13 cellular contexts compared by ENCODE assay signal in the genomic region with DNA sequence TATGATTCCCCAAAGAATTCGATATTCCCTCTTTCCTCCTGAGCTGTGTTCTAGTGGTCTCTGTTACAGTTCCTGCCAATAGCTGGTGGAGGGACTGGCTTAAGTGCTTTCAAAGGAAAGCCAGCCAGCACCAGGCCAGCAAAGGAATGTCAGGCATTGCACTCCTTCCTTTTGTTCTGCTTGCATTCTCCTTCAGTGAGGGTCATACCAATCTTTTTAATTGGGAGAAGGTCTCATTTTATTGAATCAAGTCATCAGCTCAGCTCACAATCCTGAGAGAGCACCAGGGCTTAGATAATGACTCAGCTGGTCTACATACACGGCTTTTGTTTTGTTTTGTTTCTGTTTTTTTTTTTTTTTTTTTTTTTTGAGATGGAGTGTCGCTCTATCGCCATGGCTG.
DNase-seq lines count a peak whose midpoint lies in the region; ATAC-seq and TF ChIP-seq lines count a peak whose summit lies in the region.
"Had no signal": no experiment of that assay in that cellular context is flagged by ENCODE, and none has a peak within 500 bp of the region (broad histone marks: within the 10 kb centered on the region; RNA-seq: fewer than 3 reads in every experiment).

No MANE protein-coding gene starts in this region.

- no peak for TF ChIP-seq POLR2A in tibial nerve (IDR thresholded peaks at IDR 0.05)

- in situ Hi-C loops in astrocyte of the cerebellum (cut with HindIII; ENCODE audit: low sequenced_read_pairs): loop anchor here (5.0 kb wide), 1 partner anchor 412 kb away; no protein-coding TSS in a partner anchor

- no peaks in the 10 kb centered on the region for H3K9me3 ChIP-seq in tibial nerve
- H3K9me3 ChIP-seq in colonic mucosa: no peaks in the 10 kb centered on the region

- CTCF ChIA-PET in AG04449 (lab: Yijun Ruan, JAX): interaction anchor here (0.6 to 8.9 kb wide), 13 partner anchors 8 to 419 kb away, joined by 3 to 119 read pairs (median 19); no protein-coding TSS in a partner anchor

- H3K36me3 ChIP-seq in tibial nerve (peaks cover 0 to 40% (median 0%) of the 10 kb centered on the region in 3 donors), colonic mucosa (no peaks in the 10 kb centered on the region)

- TF ChIP-seq CTCF in AG04449 (IDR thresholded peaks at IDR 0.05; ENCODE audit: insufficient read depth, low read length, missing control alignments): no peak
- no peak for TF ChIP-seq CTCF in astrocyte of the cerebellum (IDR thresholded peaks at IDR 0.05; ENCODE audit: low read depth, low read length, missing control alignments)
- no peak for TF ChIP-seq CTCF in tibial nerve (IDR thresholded peaks at IDR 0.05)
- TF ChIP-seq CTCF in colonic mucosa (IDR thresholded peaks at IDR 0.05): no peak

- no peak overlapping the region for H3K9ac ChIP-seq in colonic mucosa (ENCODE audit: low read depth in 2 of 2, low read length in 2 of 2)

- H3K4me3 ChIP-seq in AG04449 (ENCODE audit: low read depth, low read length): peak overlapping the region; percentile 0
- no peak overlapping the region for H3K4me3 ChIP-seq in astrocyte of the cerebellum (ENCODE audit: low read depth, low read length)
- H3K4me3 ChIP-seq in tibial nerve: no peak overlapping the region
- no peak overlapping the region for H3K4me3 ChIP-seq in colonic mucosa

- POLR2A ChIA-PET in AG04449 (lab: Yijun Ruan, JAX): interaction anchor here (0.8 to 1.5 kb wide), 4 partner anchors 14 to 193 kb away, joined by 3 to 7 read pairs (median 5); no protein-coding TSS in a partner anchor

- H3K27ac ChIP-seq in tibial nerve (no peak overlapping the region), colonic mucosa (no peak overlapping the region)
- H3K27ac ChIP-seq: HL-60 had no signal

- DNase-seq in AG04449 (ENCODE audit: low read depth, low spot score): no peak
- peak; percentile 76 for DNase-seq in HT1080 (ENCODE audit: low read depth)
- peak; percentile 70 for DNase-seq in astrocyte of the cerebellum (ENCODE audit: low read depth)
- DNase-seq in islet precursor cell: peak; percentile 94
- DNase-seq in tibial nerve (ENCODE audit: low spot score in 2 of 2): no peak
- DNase-seq in activated T-cell treated with anti-CD3 and anti-CD28 coated beads, Interleukin-2, amount 50 U/mL, for 48 hours: no peak
- DNase-seq in colonic mucosa: no peak
- DNase-seq: activated CD4-positive, alpha-beta T cell treated with anti-CD3 and anti-CD28 coated beads for 1 hour; left cardiac atrium; NCI-H2081; SHP77 treated with DMSO at 0.1 percent for 48 hours had no signal

- intact Hi-C loops in colonic mucosa (cut with DNase I): no loop called here

- ATAC-seq in GM21423 (IDR thresholded peaks at IDR 0.05; ENCODE audit: unreplicated experiment): no peak

- H3K27me3 ChIP-seq in tibial nerve (no peaks in the 10 kb centered on the region), colonic mucosa (no peaks in the 10 kb centered on the region)

- no peak for TF ChIP-seq EP300 in tibial nerve (IDR thresholded peaks at IDR 0.05)

- 49 to 57% methylated on average over 4 of the region's 4 CpGs for WGBS in tibial nerve, 2 donors

- H3K4me1 ChIP-seq in tibial nerve: peaks cover 0 to 25% (median 0%) of the 10 kb centered on the region in 4 donors
- no peaks in the 10 kb centered on the region for H3K4me1 ChIP-seq in colonic mucosa

Comparison
In these comparisons a context has a peak if more than half of its experiments do, and no peak if none do; other contexts are left out.
1. DNase-seq: peak in HT1080 (single experiment), astrocyte of the cerebellum (single experiment) and islet precursor cell (single experiment); none in AG04449 (single experiment), tibial nerve (0 of 2), activated T-cell treated with anti-CD3 and anti-CD28 coated beads, Interleukin-2, amount 50 U/mL, for 48 hours (0 of 2) and colonic mucosa (single experiment).